Comparison of ENCODE assay signal across 25 cellular contexts in genomic region chr7:84916161-84916560, GRCh38.
"Had no signal": no experiment of that assay in that cellular context is flagged by ENCODE, and none has a peak within 500 bp of the region (broad histone marks: within the 10 kb centered on the region; RNA-seq: fewer than 3 reads in every experiment).

No MANE protein-coding gene starts in this region.

- H3K4me2 ChIP-seq: smooth muscle cell had no signal

- H3K4me3 Mint-ChIP-seq: endodermal cell; memory B cell; mesothelial cell of epicardium; natural killer cell; neural crest cell; stimulated activated effector memory CD8-positive, alpha-beta T cell treated with anti-CD3 and anti-CD28 coated beads, Interleukin-12 subunit alpha, Interleukin-12 subunit beta, amount 100 ng/mL, for 72 hours; type B pancreatic cell had no signal

- H3K4me1 Mint-ChIP-seq: memory B cell; natural killer cell; neural crest cell; stimulated activated effector memory CD8-positive, alpha-beta T cell treated with anti-CD3 and anti-CD28 coated beads, Interleukin-12 subunit alpha, Interleukin-12 subunit beta, amount 100 ng/mL, for 72 hours had no signal

- H3K36me3 ChIP-seq: lower lobe of right lung, ovary, right atrium auricular region, suprapubic skin, thyroid gland had no signal

- H3K27me3 Mint-ChIP-seq: memory B cell, type B pancreatic cell had no signal

- FAIRE-seq: endothelial cell of umbilical vein, urothelium cell line had no signal

- H3K27me3 ChIP-seq: foreskin keratinocyte, ovary, right atrium auricular region, suprapubic skin, thyroid gland had no signal

- H3K36me3 Mint-ChIP-seq: memory B cell; natural killer cell; stimulated activated effector memory CD8-positive, alpha-beta T cell treated with anti-CD3 and anti-CD28 coated beads, Interleukin-12 subunit alpha, Interleukin-12 subunit beta, amount 100 ng/mL, for 72 hours; type B pancreatic cell had no signal

- H3K4me3 ChIP-seq: coronary artery, lower lobe of right lung, ovary, right atrium auricular region, smooth muscle cell, suprapubic skin, thyroid gland had no signal

- ATAC-seq: foreskin keratinocyte; lower lobe of right lung; natural killer cell; stimulated activated effector memory CD8-positive, alpha-beta T cell treated with anti-CD3 and anti-CD28 coated beads, Interleukin-12 subunit alpha, Interleukin-12 subunit beta, amount 100 ng/mL, for 72 hours; stimulated activated naive CD8-positive, alpha-beta T cell treated with anti-CD3 and anti-CD28 coated beads, Interleukin-15, Interleukin-2, amounts not matched to agents 100 U/mL and 50 U/mL, for 24 hours had no signal

- DNase-seq: effector CD4-positive, alpha-beta T cell; endodermal cell; erythroblast; foreskin keratinocyte; head of caudate nucleus; hippocampal formation; lower lobe of right lung; natural killer cell; nucleus accumbens; ovary; stimulated activated CD4-positive, alpha-beta T cell treated with anti-CD3 and anti-CD28 coated beads, Interleukin-4, amount 100 ng/mL, for 1 hour; stimulated activated CD8-positive, alpha-beta memory T cell treated with anti-CD3 and anti-CD28 coated beads, Interleukin-4, amount 100 ng/mL, for 48 hours; stimulated activated naive CD8-positive, alpha-beta T cell treated with anti-CD3 and anti-CD28 coated beads, Interleukin-15, Interleukin-2, amounts not matched to agents 100 U/mL and 50 U/mL, for 24 hours; thyroid gland had no signal

- H3K27ac Mint-ChIP-seq: endodermal cell; memory B cell; mesothelial cell of epicardium; natural killer cell; stimulated activated effector memory CD8-positive, alpha-beta T cell treated with anti-CD3 and anti-CD28 coated beads, Interleukin-12 subunit alpha, Interleukin-12 subunit beta, amount 100 ng/mL, for 72 hours; type B pancreatic cell had no signal

- H3K4me1 ChIP-seq: foreskin keratinocyte, lower lobe of right lung, right atrium auricular region, suprapubic skin, thyroid gland had no signal

- H3K9me3 ChIP-seq: ovary, right atrium auricular region, suprapubic skin, thyroid gland had no signal

- H3K27ac ChIP-seq: coronary artery, foreskin keratinocyte, lower lobe of right lung, ovary, right atrium auricular region, suprapubic skin, thyroid gland had no signal
